Comparison of ENCODE assay signal across 9 cellular contexts in genomic region chr15:39784125-39784524, GRCh38. TPM values are rescaled to one million over a fixed set of nuclear protein-coding genes. Genes with fewer than 3 reads are reported as not detected.
DNase-seq lines count a peak whose midpoint lies in the region; FAIRE-seq and TF ChIP-seq lines count a peak whose summit lies in the region.
"Had no signal": no experiment of that assay in that cellular context is flagged by ENCODE, and none has a peak within 500 bp of the region (broad histone marks: within the 10 kb centered on the region; RNA-seq: fewer than 3 reads in every experiment).

No MANE protein-coding gene starts in this region.

- POLR2A ChIA-PET in H1 (lab: Charles Lee; ENCODE audit: partially characterized antibody), result no interaction called here

- 76% methylated on average over 4 of the region's 4 CpGs; no CpG with 5 or more reads in 1 of the 2 experiments for WGBS in H1 (ENCODE audit: extremely low coverage in 1 of 2, insufficient coverage in 1 of 2, insufficient read length in 1 of 2, insufficient replicate concordance in 2 of 2, low coverage in 1 of 2, low lambda C conversion rate in 2 of 2, missing lambda C conversion rate in 1 of 2), 2 experiments

- H3K4me2 ChIP-seq in OCI-LY1 (ENCODE audit: low read length) (peak overlapping the region; percentile 90), H1 (ENCODE audit: insufficient read depth in 1 of 2, low read depth in 2 of 2, low read length in 2 of 2) (peak overlapping the region; percentile 98 to 99), parathyroid adenoma (ENCODE audit: low read length) (peak overlapping the region; percentile 89)

- TF ChIP-seq CTCF in OCI-LY1 (IDR thresholded peaks at IDR 0.05; ENCODE audit: low read length), result no peak
- no peak for TF ChIP-seq CTCF in H1 (IDR thresholded peaks at IDR 0.05; ENCODE audit: control extremely low read depth in 1 of 3, insufficient read depth in 1 of 3, low read depth in 1 of 3, low read length in 3 of 3)
- TF ChIP-seq CTCF in parathyroid adenoma (IDR thresholded peaks at IDR 0.05), result no peak

- H3K4me3 ChIP-seq in OCI-LY1 (ENCODE audit: low read depth, low read length, poor library complexity, severe bottlenecking) (peak overlapping the region; percentile 71), H1 (ENCODE audit: extremely low read depth in 1 of 4, insufficient read depth in 2 of 4, low read depth in 3 of 4, low read length in 4 of 4) (peak overlapping the region; percentile 9 to 97 (median 50); a peak in 3 of 8 replicates), parathyroid adenoma (ENCODE audit: low read depth, low read length) (no peak overlapping the region)

- H2AK5ac ChIP-seq in H1 (ENCODE audit: low read depth, low read length), result no peak overlapping the region

- H3K36me3 ChIP-seq in OCI-LY1 (ENCODE audit: insufficient read depth, low read length), result no peaks in the 10 kb centered on the region
- H3K36me3 ChIP-seq in H1 (ENCODE audit: control insufficient read depth in 2 of 4, insufficient read depth in 4 of 4, low read length in 3 of 4), result no peaks in the 10 kb centered on the region
- no peaks in the 10 kb centered on the region for H3K36me3 ChIP-seq in parathyroid adenoma (ENCODE audit: control insufficient read depth, insufficient read depth, low read length)

- H3K27me3 ChIP-seq in OCI-LY1 (ENCODE audit: insufficient read depth, low read length) (no peaks in the 10 kb centered on the region), H1 (replicated peaks in 1 of 4; ENCODE audit: control insufficient read depth in 3 of 4, extremely low read depth in 1 of 4, insufficient read depth in 3 of 4, low read length in 3 of 4) (no peaks in the 10 kb centered on the region), parathyroid adenoma (ENCODE audit: control insufficient read depth, insufficient read depth, low read length) (no peaks in the 10 kb centered on the region)

- H3K9me2 ChIP-seq in OCI-LY1 (ENCODE audit: low read depth, low read length), result no peaks in the 10 kb centered on the region

- no peak overlapping the region for H4K8ac ChIP-seq in H1 (ENCODE audit: extremely low read depth, insufficient read depth, low read length)

- H3F3A ChIP-seq in OCI-LY1 (ENCODE audit: insufficient read depth, low read length), result no peaks in the 10 kb centered on the region

- TF ChIP-seq RAD21 in H1 (IDR thresholded peaks at IDR 0.05 in 1 of 2, conservative IDR thresholded peaks at IDR 0.05 in 1 of 2; ENCODE audit: low read depth in 2 of 2, low read length in 2 of 2), result no peak

- TF ChIP-seq POLR2A in H1 (IDR thresholded peaks at IDR 0.05; ENCODE audit: control extremely low read depth in 1 of 2, low read depth in 2 of 2, low read length in 2 of 2), result no peak

- no peak overlapping the region for H2BK12ac ChIP-seq in H1 (ENCODE audit: low read depth, low read length)

- H4K20me1 ChIP-seq in OCI-LY1 (ENCODE audit: insufficient read depth, low read length), result no peaks in the 10 kb centered on the region
- no peaks in the 10 kb centered on the region for H4K20me1 ChIP-seq in H1 (replicated peaks in 1 of 2; ENCODE audit: control insufficient read depth in 1 of 2, insufficient read depth in 2 of 2, low read length in 2 of 2)

- H3K27ac ChIP-seq in OCI-LY1 (ENCODE audit: low read depth, low read length, poor library complexity, severe bottlenecking), result no peak overlapping the region
- no peak overlapping the region for H3K27ac ChIP-seq in H1 (ENCODE audit: low read depth, low read length)
- peak overlapping the region; percentile 42 for H3K27ac ChIP-seq in parathyroid adenoma

- no peak overlapping the region for H3K18ac ChIP-seq in H1 (ENCODE audit: extremely low read depth, low read length)

- no peak overlapping the region for H2BK120ac ChIP-seq in H1 (replicated peaks; ENCODE audit: low read depth, low read length)

- H3K14ac ChIP-seq in H1 (ENCODE audit: insufficient read length), result no peak overlapping the region

- H2AFZ ChIP-seq in OCI-LY1 (ENCODE audit: low read length) (no peak overlapping the region), H1 (ENCODE audit: low read length) (no peak overlapping the region), parathyroid adenoma (no peak overlapping the region)

- TF ChIP-seq EP300 in H1 (IDR thresholded peaks at IDR 0.05; ENCODE audit: borderline replicate concordance in 1 of 2, low read depth in 2 of 2, low read length in 2 of 2), result no peak

- H2BK5ac ChIP-seq in H1 (ENCODE audit: low read depth, low read length), result no peak overlapping the region

- no peak overlapping the region for H2BK15ac ChIP-seq in H1 (ENCODE audit: low read length)

- no peak overlapping the region for H3K4ac ChIP-seq in H1 (replicated peaks; ENCODE audit: insufficient read length, low read depth, low read length)

- H4K91ac ChIP-seq in H1 (replicated peaks; ENCODE audit: insufficient read length, low read length), result no peak overlapping the region

- CTCF ChIA-PET in H1 (lab: Charles Lee; ENCODE audit: partially characterized antibody), result interaction anchor here (0.9 to 2.0 kb wide), 2 partner anchors 34 to 90 kb away, joined by 3 to 9 read pairs; no protein-coding TSS in a partner anchor

- no peak overlapping the region for H3K56ac ChIP-seq in H1 (replicated peaks; ENCODE audit: insufficient read length, low read depth, low read length)

- H3K9ac ChIP-seq in OCI-LY1 (ENCODE audit: low read length) (peak overlapping the region; percentile 72; the same call in 1 of the 2 replicates), H1 (replicated peaks in 1 of 4; ENCODE audit: extremely low read depth in 1 of 4, low read depth in 3 of 4, low read length in 3 of 4) (no peak overlapping the region), parathyroid adenoma (no peak overlapping the region)

- peaks cover 31% of the 10 kb centered on the region for H3K4me1 ChIP-seq in OCI-LY1 (ENCODE audit: insufficient read depth, low read length, severe bottlenecking)
- H3K4me1 ChIP-seq in H1 (replicated peaks in 1 of 4; ENCODE audit: control insufficient read depth in 3 of 4, insufficient read depth in 4 of 4, low read length in 3 of 4), result peaks cover 2 to 27% (median 22%) of the 10 kb centered on the region in 4 experiments; a peak in 6 of 7 replicates
- H3K4me1 ChIP-seq in parathyroid adenoma, result no peaks in the 10 kb centered on the region

- no peak overlapping the region for H2BK20ac ChIP-seq in H1 (ENCODE audit: low read length)

- H3K9me3 ChIP-seq in OCI-LY1 (ENCODE audit: low read length) (peaks cover 8% of the 10 kb centered on the region), H1 (ENCODE audit: insufficient read depth in 2 of 2, low read depth in 1 of 2, low read length in 1 of 2) (no peaks in the 10 kb centered on the region), parathyroid adenoma (ENCODE audit: control insufficient read depth, low read length) (no peaks in the 10 kb centered on the region)

- no peak overlapping the region for H3K23ac ChIP-seq in H1 (ENCODE audit: insufficient read length)

- in situ Hi-C loops in G401 (cut with HindIII; ENCODE audit: low sequenced_read_pairs), result no loop called here

- FAIRE-seq in H1 (lab: Jason Lieb, UNC), result no peak
- FAIRE-seq: colon had no signal

- H4K5ac ChIP-seq in H1 (ENCODE audit: insufficient read length, low read depth, low read length), result no peak overlapping the region

- no peaks in the 10 kb centered on the region for H3K79me1 ChIP-seq in H1 (ENCODE audit: low read depth, low read length)

- peak; percentile 30 for DNase-seq in G401 (ENCODE audit: low spot score)
- DNase-seq in H1 (ENCODE audit: low read depth in 1 of 2, low spot score in 2 of 2), result no peak
- no peak for DNase-seq in HT-29 (ENCODE audit: low spot score)
- DNase-seq in NCI-H1436 treated with DMSO at 0.1 percent for 48 hours (lab: John Stamatoyannopoulos, UW), result no peak
- no peak for DNase-seq in ureter (ENCODE audit: low spot score)
- DNase-seq: retina had no signal

- H3K79me2 ChIP-seq in OCI-LY1 (ENCODE audit: insufficient read depth, low read length) (no peaks in the 10 kb centered on the region), H1 (ENCODE audit: control insufficient read depth in 1 of 2, insufficient read depth in 2 of 2, low read length in 2 of 2) (peaks cover 0 to 17% of the 10 kb centered on the region in 2 experiments; a peak in 2 of 4 replicates), parathyroid adenoma (no peaks in the 10 kb centered on the region)

- peaks cover 7% of the 10 kb centered on the region for H3K23me2 ChIP-seq in H1 (ENCODE audit: low read depth, low read length)

TF ChIP-seq in H1, 55 proteins besides CTCF, POLR2A, EP300 and RAD21 (continues in another document):
- TF ChIP-seq SRF (IDR thresholded peaks at IDR 0.05; ENCODE audit: low read depth, low read length) (no peak), ATF3 (IDR thresholded peaks at IDR 0.05; ENCODE audit: insufficient read depth, low read depth, low read length) (no peak), RBBP5 (IDR thresholded peaks at IDR 0.05; ENCODE audit: borderline replicate concordance, low read depth, low read length) (no peak)

RNA-seq across cellular contexts. Expression of gene FSIP1, which starts 1.5 kb away (rescaled TPM):
- total RNA-seq in G401 (2014; rRNA removed; shearing (Covaris generic)), result 0.41 and 0.92 TPM in 2 replicates
- 0.88 and 1.3 TPM in 2 replicates for total RNA-seq in H1 (2021; fragmentation: NEBNext Ultra II Directional; extraction: Animal tissue kit (Norgen Biotek cat#: 25700))
- 0.08 and 0.18 TPM in 2 replicates for polyA plus RNA-seq in H1 (2011; rRNA removed)
- polyA plus RNA-seq in H1 (2011; cell fraction: cytosol; rRNA removed), result 0.31 TPM
- polyA plus RNA-seq in H1 (2011; cell fraction: nucleus; rRNA removed), result 0.13 TPM
- polyA plus RNA-seq in H1 (2012, experiment 1 of 2), result 0.25 to 0.70 TPM (median 0.36 TPM) in 4 replicates
- polyA plus RNA-seq in H1 (2012, experiment 2 of 2), result 0.07 TPM
- 0.45 TPM for polyA plus RNA-seq in H1 (2013, experiment 1 of 2)
- 0.61 TPM for polyA plus RNA-seq in H1 (2013, experiment 2 of 2)
- 0.25 and 0.68 TPM in 2 replicates for polyA minus RNA-seq in H1 (2011; rRNA and poly(A)+ RNA removed)
- polyA minus RNA-seq in H1 (2011; cell fraction: cytosol; rRNA and poly(A)+ RNA removed), result not detected
- 1.8 TPM for polyA minus RNA-seq in H1 (2011; cell fraction: nucleus; rRNA and poly(A)+ RNA removed)
- 0.48 and 2.1 TPM in 2 replicates for total RNA-seq in HT-29 (2014; rRNA removed; shearing (Covaris generic))
- 1.4 TPM for total RNA-seq in ureter
